ENCODE assay signal across 25 cellular contexts in genomic region chr18:59707306-59707705, GRCh38. TPM values are rescaled to one million over a fixed set of nuclear protein-coding genes. Genes with fewer than 3 reads are reported as not detected.
DNase-seq lines count a peak whose midpoint lies in the region; ATAC-seq and TF ChIP-seq lines count a peak whose summit lies in the region.
"Had no signal": no experiment of that assay in that cellular context is flagged by ENCODE, and none has a peak within 500 bp of the region (broad histone marks: within the 10 kb centered on the region; RNA-seq: fewer than 3 reads in every experiment).

No MANE protein-coding gene starts in this region.

- no peaks in the 10 kb centered on the region for H3K9me3 Mint-ChIP-seq in MCF 10A (ENCODE audit: unreplicated experiment)

- no peaks in the 10 kb centered on the region for H3K27me3 ChIP-seq in breast epithelium
- no peaks in the 10 kb centered on the region for H3K27me3 ChIP-seq in foreskin keratinocyte
- H3K27me3 ChIP-seq: BLaER1 treated with 17β-estradiol and CSF1 and Interleukin-3, amounts not matched to agents 10 nM and 100 nM; MG63 had no signal

- BruUV-seq in MCF 10A (replicated peaks; lab: Mats Ljungman, UMichigan), result no TSS peak

- no peaks in the 10 kb centered on the region for H3K9me3 ChIP-seq in breast epithelium
- H3K9me3 ChIP-seq: BLaER1 treated with 17β-estradiol and CSF1 and Interleukin-3, amounts not matched to agents 10 nM and 100 nM; Caco-2; MG63 had no signal

- H3K27ac ChIP-seq in breast epithelium (no peak overlapping the region), foreskin keratinocyte (no peak overlapping the region)
- H3K27ac ChIP-seq: BLaER1 treated with 17β-estradiol and CSF1 and Interleukin-3, amounts not matched to agents 10 nM and 100 nM had no signal

- DNase-seq in MCF 10A (ENCODE audit: unreplicated experiment) (peak; percentile 31), breast epithelium (ENCODE audit: low spot score in 2 of 2) (no peak), NCI-H69 (lab: John Stamatoyannopoulos, UW) (peak; percentile 32), foreskin keratinocyte (no peak), ureter (ENCODE audit: low spot score) (no peak), nucleus accumbens (lab: John Stamatoyannopoulos, UW) (no peak), DMS53 treated with DMSO at 0.1 percent for 48 hours (lab: John Stamatoyannopoulos, UW; ENCODE audit: unreplicated experiment) (no peak)
- DNase-seq: 8988T; Caco-2; CD4-positive, alpha-beta memory T cell; DMS 273 treated with DMSO at 0.1 percent for 48 hours; Kasumi-1; MG63; NCI-H1048; NCI-H1436; NCI-H187 treated with DMSO at 0.1 percent for 48 hours; NCI-H2171; NCI-H345; NCI-H526; PC-3; SIG-M5 had no signal

- no peak overlapping the region for H3K4me3 ChIP-seq in breast epithelium
- H3K4me3 ChIP-seq: BLaER1 treated with 17β-estradiol and CSF1 and Interleukin-3, amounts not matched to agents 10 nM and 100 nM; MG63 had no signal

- intact Hi-C loops in MCF 10A (cut with micrococcal nuclease) (no loop called here), breast epithelium (cut with DNase I; ENCODE audit: low total_unique reads) (no loop called here)

- H3K4me1 ChIP-seq in breast epithelium (no peaks in the 10 kb centered on the region), foreskin keratinocyte (peaks cover 16% of the 10 kb centered on the region)
- H3K4me1 ChIP-seq: BLaER1 treated with 17β-estradiol and CSF1 and Interleukin-3, amounts not matched to agents 10 nM and 100 nM; Caco-2 had no signal

- peak; percentile 16 for ATAC-seq in foreskin keratinocyte
- ATAC-seq in GM19397 (IDR thresholded peaks at IDR 0.05; ENCODE audit: unreplicated experiment), result no peak
- ATAC-seq: PC-3, SK-N-SH treated with all-trans-retinoic acid at 6 μM for 48 hours had no signal

- POLR2A ChIA-PET in MCF 10A (lab: Yijun Ruan, JAX), result interaction anchor here (0.6 kb wide), 1 partner anchor 74 kb away, joined by 3 read pairs; no protein-coding TSS in a partner anchor

- TF ChIP-seq CTCF in MCF 10A (IDR thresholded peaks at IDR 0.05; ENCODE audit: unreplicated experiment) (no peak), breast epithelium (IDR thresholded peaks at IDR 0.05) (no peak), foreskin keratinocyte (conservative IDR thresholded peaks at IDR 0.05) (no peak)

- H3K27ac Mint-ChIP-seq in MCF 10A (ENCODE audit: low read depth, unreplicated experiment), result no peak overlapping the region
- H3K27ac Mint-ChIP-seq: CD4-positive, alpha-beta memory T cell; IgD-negative memory B cell had no signal

- TF ChIP-seq POLR2A in breast epithelium (IDR thresholded peaks at IDR 0.05), result no peak

- H3K36me3 Mint-ChIP-seq in MCF 10A (ENCODE audit: insufficient read depth, unreplicated experiment), result no peaks in the 10 kb centered on the region
- H3K36me3 Mint-ChIP-seq: CD4-positive, alpha-beta memory T cell; IgD-negative memory B cell had no signal

- CTCF ChIA-PET in MCF 10A (lab: Yijun Ruan, JAX), result interaction anchor here (0.8 to 2.4 kb wide), 6 partner anchors 9 to 116 kb away, joined by 3 to 12 read pairs (median 4); partner anchors contain the start of gene CCBE1

- H3K4me1 Mint-ChIP-seq in MCF 10A (ENCODE audit: insufficient read depth, unreplicated experiment), result peaks cover 23% of the 10 kb centered on the region
- H3K4me1 Mint-ChIP-seq: IgD-negative memory B cell had no signal

- H3K4me3 Mint-ChIP-seq in MCF 10A (ENCODE audit: unreplicated experiment), result no peak overlapping the region
- H3K4me3 Mint-ChIP-seq: CD4-positive, alpha-beta memory T cell; IgD-negative memory B cell had no signal

- no peaks in the 10 kb centered on the region for H3K27me3 Mint-ChIP-seq in MCF 10A (ENCODE audit: insufficient read depth, unreplicated experiment)

- H3K36me3 ChIP-seq in breast epithelium, result no peaks in the 10 kb centered on the region
- H3K36me3 ChIP-seq: BLaER1 treated with 17β-estradiol and CSF1 and Interleukin-3, amounts not matched to agents 10 nM and 100 nM; MG63 had no signal

RNA-seq across cellular contexts. Expression of gene CCBE1, which starts 10.1 kb away (rescaled TPM):
- total RNA-seq in MCF 10A (2022) (23.8 and 28.9 TPM in 2 replicates), breast epithelium (1 to 10 TPM; 3.5 to 4.9 (median 4.0) TPM), foreskin keratinocyte (24.7 and 39.0 TPM in 2 replicates), ureter (1.8 TPM)
- polyA plus RNA-seq in foreskin keratinocyte, result 17.2 and 31.3 TPM in 2 replicates
- total RNA-seq: CD4-positive, alpha-beta memory T cell had no signal
- polyA plus RNA-seq: CD4-positive, alpha-beta memory T cell; IgD-negative memory B cell had no signal

Comparison
In these comparisons a context has a peak if more than half of its experiments do, and no peak if none do; other contexts are left out.
1. DNase-seq: peak in MCF 10A (single experiment) and NCI-H69 (single experiment); none in breast epithelium (0 of 2), foreskin keratinocyte (0 of 2), ureter (single experiment), nucleus accumbens (0 of 56) and DMS53 treated with DMSO at 0.1 percent for 48 hours (single experiment).